ENCODE assay signal across 8 cellular contexts in the genomic region with DNA sequence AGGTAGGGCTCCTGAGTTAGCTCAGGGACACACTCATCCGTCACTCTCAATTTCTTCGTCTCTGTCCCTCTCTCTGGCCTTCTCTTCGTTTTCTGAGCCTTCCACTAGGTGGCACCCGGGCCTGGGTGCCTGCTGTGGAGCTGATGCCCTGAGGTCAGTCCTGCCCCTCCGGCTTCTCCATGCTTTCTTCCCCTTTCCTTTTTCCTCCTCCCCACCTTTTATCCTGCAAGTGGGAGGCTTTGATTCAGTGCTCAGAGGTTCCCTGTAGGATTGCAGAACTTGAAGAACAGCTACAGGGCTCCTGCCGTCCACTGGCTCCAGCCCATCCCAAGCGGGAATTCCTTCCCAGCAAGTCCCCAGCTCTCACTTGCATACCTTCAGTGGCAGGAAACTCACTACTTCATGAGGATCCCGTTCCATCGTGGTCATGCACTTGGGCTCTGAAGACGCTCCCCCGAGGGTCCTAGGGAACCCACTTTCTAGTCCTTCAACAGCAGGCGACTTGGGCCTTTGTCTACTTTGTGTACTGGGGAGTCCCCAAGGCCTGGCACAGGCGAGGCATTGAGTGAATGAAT. TPM values are rescaled to one million over a fixed set of nuclear protein-coding genes. Genes with fewer than 3 reads are reported as not detected.
DNase-seq lines count a peak whose midpoint lies in the region; ATAC-seq and TF ChIP-seq lines count a peak whose summit lies in the region.

No MANE protein-coding gene starts in this region.

- H3K27me3 ChIP-seq in SJCRH30 = no peaks in the 10 kb centered on the region
- no peaks in the 10 kb centered on the region for H3K27me3 ChIP-seq in parathyroid adenoma (ENCODE audit: control insufficient read depth, insufficient read depth, low read length)
- H3K27me3 ChIP-seq in upper lobe of right lung = no peaks in the 10 kb centered on the region

- H3K27ac ChIP-seq in SJCRH30 (no peak overlapping the region), parathyroid adenoma (no peak overlapping the region), upper lobe of right lung (no peak overlapping the region)

- H3K4me1 ChIP-seq in SJCRH30 = peaks cover 5% of the 10 kb centered on the region
- no peaks in the 10 kb centered on the region for H3K4me1 ChIP-seq in parathyroid adenoma
- H3K4me1 ChIP-seq in upper lobe of right lung = peaks cover 17% of the 10 kb centered on the region

- intact Hi-C loops in upper lobe of right lung (cut with DNase I) = loop anchor here (5.0 kb wide), 1 partner anchor 139 kb away; no protein-coding TSS in a partner anchor

- peak; percentile 80 for DNase-seq in DMS79 treated with DMSO at 0.1 percent for 48 hours (lab: John Stamatoyannopoulos, UW)
- DNase-seq in M059J (ENCODE audit: low read depth) = peak; percentile 80
- DNase-seq in SJCRH30 = peak; percentile 80 to 90
- DNase-seq in activated effector memory CD4-positive, alpha-beta T cell treated with anti-CD3 and anti-CD28 coated beads, Interleukin-2, amount 50 U/mL, for 16 hours = peak; percentile 82
- peak; percentile 74 for DNase-seq in germinal center (ENCODE audit: low spot score)
- peak; percentile 81 for DNase-seq in upper lobe of right lung

- no peaks in the 10 kb centered on the region for H3K36me3 ChIP-seq in SJCRH30
- no peaks in the 10 kb centered on the region for H3K36me3 ChIP-seq in parathyroid adenoma (ENCODE audit: control insufficient read depth, insufficient read depth, low read length)
- H3K36me3 ChIP-seq in upper lobe of right lung = no peaks in the 10 kb centered on the region

- peak overlapping the region; percentile 50 for H2AFZ ChIP-seq in parathyroid adenoma

- H3K9ac ChIP-seq in parathyroid adenoma = no peak overlapping the region

- peak; percentile 73 for TF ChIP-seq CTCF in parathyroid adenoma (IDR thresholded peaks at IDR 0.05)
- peak; percentile 90 for TF ChIP-seq CTCF in upper lobe of right lung (IDR thresholded peaks at IDR 0.05)

- H3K9me3 ChIP-seq in SJCRH30 (replicated peaks) (no peaks in the 10 kb centered on the region), parathyroid adenoma (ENCODE audit: control insufficient read depth, low read length) (no peaks in the 10 kb centered on the region), upper lobe of right lung (no peaks in the 10 kb centered on the region)

- no peaks in the 10 kb centered on the region for H3K79me2 ChIP-seq in parathyroid adenoma

- H3K4me2 ChIP-seq in parathyroid adenoma (ENCODE audit: low read length) = no peak overlapping the region

- peak; percentile 97 for ATAC-seq in upper lobe of right lung
- ATAC-seq in GM18858 (IDR thresholded peaks at IDR 0.05; ENCODE audit: unreplicated experiment) = no peak

- H3K4me3 ChIP-seq in SJCRH30 (no peak overlapping the region), parathyroid adenoma (ENCODE audit: low read depth, low read length) (no peak overlapping the region), upper lobe of right lung (no peak overlapping the region)

RNA-seq across cellular contexts. Expression of gene SRRM1, which starts 45.6 kb away (rescaled TPM):
- 29.3 and 47.6 TPM in 2 replicates for total RNA-seq in M059J (2014; rRNA removed; shearing (Covaris generic))
- 114 and 131 TPM in 2 replicates for total RNA-seq in SJCRH30 (2014; rRNA removed; shearing (Covaris generic))
- 113 TPM for total RNA-seq in upper lobe of right lung

RNA-seq across cellular contexts. Expression of gene CLIC4, which starts 56.5 kb away (rescaled TPM):
- 612 and 621 TPM in 2 replicates for total RNA-seq in M059J (2014; rRNA removed; shearing (Covaris generic))
- 157 and 169 TPM in 2 replicates for total RNA-seq in SJCRH30 (2014; rRNA removed; shearing (Covaris generic))
- total RNA-seq in upper lobe of right lung = 200 TPM
